23 cellular contexts compared by ENCODE assay signal in the genomic region with DNA sequence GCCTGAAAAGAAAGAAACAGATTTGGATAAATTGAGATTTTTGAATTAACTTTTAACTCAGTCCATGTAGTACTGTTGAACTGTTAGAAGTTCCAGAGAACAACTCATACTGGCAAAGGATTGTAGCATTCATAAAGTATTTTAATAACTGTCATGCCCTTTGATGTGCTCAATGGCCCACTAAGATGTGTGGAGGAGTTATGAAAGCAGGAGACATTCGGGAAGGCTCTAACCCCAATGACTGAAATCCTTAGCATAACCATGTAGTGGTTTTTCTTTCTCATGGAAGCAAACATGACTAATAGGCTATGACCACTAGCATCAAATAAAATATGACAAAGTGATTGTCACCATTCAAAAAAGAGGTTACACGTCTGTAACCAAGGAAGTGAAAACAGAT. TPM values are rescaled to one million over a fixed set of nuclear protein-coding genes. Genes with fewer than 3 reads are reported as not detected.
A peak's percentile ranks its signal among the peaks of the same experiment; 100 is the strongest.
DNase-seq lines count a peak whose midpoint lies in the region; ATAC-seq lines count a peak whose summit lies in the region.
"Had no signal": no experiment of that assay in that cellular context is flagged by ENCODE, and none has a peak within 500 bp of the region (broad histone marks: within the 10 kb centered on the region; RNA-seq: fewer than 3 reads in every experiment).

No MANE protein-coding gene starts in this region.

- peaks cover under 1 to 22% of the 10 kb centered on the region in 2 donors for H3K36me3 Mint-ChIP-seq in activated naive CD4-positive, alpha-beta T cell treated with anti-CD3 and anti-CD28 coated beads, Interleukin-2, amount 50 U/mL, for 72 hours
- no peaks in the 10 kb centered on the region for H3K36me3 Mint-ChIP-seq in activated naive CD4-positive, alpha-beta T cell treated with anti-CD3 and anti-CD28 coated beads, Interleukin-2, amount 10 ng/mL, durations not matched to agents 7 days and 5 days

- CTCF ChIA-PET in activated naive CD4-positive, alpha-beta T cell treated with anti-CD3 and anti-CD28 coated beads, Interleukin-2, amount 10 ng/mL, durations not matched to agents 7 days and 5 days (lab: Charles Lee) = no interaction called here

- no peaks in the 10 kb centered on the region for H3K4me1 Mint-ChIP-seq in activated naive CD4-positive, alpha-beta T cell treated with anti-CD3 and anti-CD28 coated beads, Interleukin-2, amount 10 ng/mL, durations not matched to agents 7 days and 5 days
- H3K4me1 Mint-ChIP-seq: B cell had no signal

- no peak for DNase-seq in activated naive CD4-positive, alpha-beta T cell treated with anti-CD3 and anti-CD28 coated beads, Interleukin-2, amount 50 U/mL, for 72 hours (ENCODE audit: low spot score in 2 of 2)
- DNase-seq in activated naive CD4-positive, alpha-beta T cell treated with anti-CD3 and anti-CD28 coated beads, Interleukin-2, amount 10 ng/mL, durations not matched to agents 7 days and 5 days = no peak
- DNase-seq in SW480 (ENCODE audit: low spot score) (peak; percentile 36), stromal cell of bone marrow (ENCODE audit: low read depth) (peak; percentile 1), COLO668 (lab: John Stamatoyannopoulos, UW; ENCODE audit: unreplicated experiment) (no peak)
- DNase-seq: AML-193; CD4-positive, alpha-beta T cell; CD8-positive, alpha-beta T cell; COR-L47; DMS 273 treated with DMSO at 0.1 percent for 48 hours; DMS153; DMS53; DMS79; DND-41; EL; GDM1 had no signal

- peaks cover 0 to 8% of the 10 kb centered on the region in 2 donors for H3K9me3 Mint-ChIP-seq in activated naive CD4-positive, alpha-beta T cell treated with anti-CD3 and anti-CD28 coated beads, Interleukin-2, amount 50 U/mL, for 72 hours
- H3K9me3 Mint-ChIP-seq in activated naive CD4-positive, alpha-beta T cell treated with anti-CD3 and anti-CD28 coated beads, Interleukin-2, amount 10 ng/mL, durations not matched to agents 7 days and 5 days = no peaks in the 10 kb centered on the region
- H3K9me3 Mint-ChIP-seq: CD4-positive, alpha-beta T cell; CD8-positive, alpha-beta T cell had no signal

- no peak overlapping the region for H3K4me3 Mint-ChIP-seq in activated naive CD4-positive, alpha-beta T cell treated with anti-CD3 and anti-CD28 coated beads, Interleukin-2, amount 10 ng/mL, durations not matched to agents 7 days and 5 days
- H3K4me3 Mint-ChIP-seq: B cell; CD4-positive, alpha-beta T cell; CD8-positive, alpha-beta T cell had no signal

- ATAC-seq in activated naive CD4-positive, alpha-beta T cell treated with anti-CD3 and anti-CD28 coated beads, Interleukin-2, amount 50 U/mL, for 72 hours = peak; percentile 56 to 73
- ATAC-seq in GM19467 (IDR thresholded peaks at IDR 0.05; ENCODE audit: unreplicated experiment) = no peak
- ATAC-seq: A549; CD8-positive, alpha-beta T cell; GM12878 had no signal

- H3K27ac Mint-ChIP-seq in activated naive CD4-positive, alpha-beta T cell treated with anti-CD3 and anti-CD28 coated beads, Interleukin-2, amount 50 U/mL, for 72 hours = no peak overlapping the region
- no peak overlapping the region for H3K27ac Mint-ChIP-seq in activated naive CD4-positive, alpha-beta T cell treated with anti-CD3 and anti-CD28 coated beads, Interleukin-2, amount 10 ng/mL, durations not matched to agents 7 days and 5 days
- H3K27ac Mint-ChIP-seq: B cell; CD4-positive, alpha-beta T cell; CD8-positive, alpha-beta T cell had no signal

- H3K27me3 Mint-ChIP-seq in activated naive CD4-positive, alpha-beta T cell treated with anti-CD3 and anti-CD28 coated beads, Interleukin-2, amount 10 ng/mL, durations not matched to agents 7 days and 5 days = no peaks in the 10 kb centered on the region
- H3K27me3 Mint-ChIP-seq: B cell; CD4-positive, alpha-beta T cell had no signal

RNA-seq across cellular contexts. Expression of a gene that starts 25.7 kb away (rescaled TPM):
- not detected for total RNA-seq in activated naive CD4-positive, alpha-beta T cell treated with anti-CD3 and anti-CD28 coated beads, Interleukin-2, amount 50 U/mL, for 72 hours
- total RNA-seq: A172; B cell; CD4-positive, alpha-beta T cell; CD8-positive, alpha-beta T cell; Daoy; G401 had no signal

RNA-seq across cellular contexts. Expression of a gene that starts 29.5 kb away (rescaled TPM):
- total RNA-seq in activated naive CD4-positive, alpha-beta T cell treated with anti-CD3 and anti-CD28 coated beads, Interleukin-2, amount 50 U/mL, for 72 hours = under 1 TPM in 1 of 2 donors, not detected in 1; 0.41 TPM
- total RNA-seq: B cell; CD4-positive, alpha-beta T cell; CD8-positive, alpha-beta T cell; G401 had no signal

Comparison
In these comparisons a context has a peak if more than half of its experiments do, and no peak if none do; other contexts are left out.
1. DNase-seq: peak in SW480 (single experiment) and stromal cell of bone marrow (single experiment); none in activated naive CD4-positive, alpha-beta T cell treated with anti-CD3 and anti-CD28 coated beads, Interleukin-2, amount 50 U/mL, for 72 hours (0 of 2), activated naive CD4-positive, alpha-beta T cell treated with anti-CD3 and anti-CD28 coated beads, Interleukin-2, amount 10 ng/mL, durations not matched to agents 7 days and 5 days (single experiment) and COLO668 (single experiment).